Comparison of ENCODE assay signal across 1 cellular context in the genomic region with DNA sequence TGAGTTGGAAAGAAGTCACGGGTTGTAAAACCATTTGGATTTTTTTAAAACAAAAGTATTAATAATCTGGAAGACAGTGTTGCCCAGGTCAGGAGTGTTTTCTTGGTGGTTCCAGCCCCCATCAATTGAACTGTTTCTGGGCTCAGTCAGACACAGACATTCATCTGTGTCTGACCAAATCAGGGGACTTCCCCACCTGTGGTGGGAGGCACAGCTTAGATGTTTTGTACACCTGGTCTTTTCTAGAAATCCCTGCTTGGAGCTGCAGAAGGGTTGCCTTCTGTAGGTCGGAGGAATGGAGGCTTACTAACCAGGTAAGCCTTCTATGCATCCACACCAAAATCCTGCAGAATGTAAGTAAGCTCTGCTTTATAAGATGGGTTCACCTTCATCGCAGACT.
TF ChIP-seq lines count a peak whose summit lies in the region.

No MANE protein-coding gene starts in this region.

TF ChIP-seq in endothelial cell of umbilical vein, 7 proteins besides CTCF, POLR2A, EP300 and RAD21:
- no peak for TF ChIP-seq GATA2 (IDR thresholded peaks at IDR 0.05; ENCODE audit: insufficient read depth, insufficient read length, low read depth, low read length)
- TF ChIP-seq POLR2AphosphoS5 (IDR thresholded peaks at IDR 0.05; ENCODE audit: insufficient read depth, low read depth, low read length): no peak
- TF ChIP-seq MYC (IDR thresholded peaks at IDR 0.05; ENCODE audit: low read depth, low read length): no peak
- no peak for TF ChIP-seq FOS (IDR thresholded peaks at IDR 0.05; ENCODE audit: borderline replicate concordance, insufficient read depth, low read length)
- no peak for TF ChIP-seq JUN (IDR thresholded peaks at IDR 0.05; ENCODE audit: borderline replicate concordance, insufficient read depth, insufficient read length, low read depth)
- TF ChIP-seq EZH2 (IDR thresholded peaks at IDR 0.05; ENCODE audit: borderline replicate concordance, low read depth, low read length, severe bottlenecking): no peak
- TF ChIP-seq, protein P1, sequence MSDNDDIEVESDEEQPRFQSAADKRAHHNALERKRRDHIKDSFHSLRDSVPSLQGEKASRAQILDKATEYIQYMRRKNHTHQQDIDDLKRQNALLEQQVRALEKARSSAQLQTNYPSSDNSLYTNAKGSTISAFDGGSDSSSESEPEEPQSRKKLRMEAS (IDR thresholded peaks at IDR 0.05; ENCODE audit: insufficient read depth, insufficient read length): no peak
TF ChIP-seq in endothelial cell of umbilical vein: peak in this region for 0.
